In the genomic region with DNA sequence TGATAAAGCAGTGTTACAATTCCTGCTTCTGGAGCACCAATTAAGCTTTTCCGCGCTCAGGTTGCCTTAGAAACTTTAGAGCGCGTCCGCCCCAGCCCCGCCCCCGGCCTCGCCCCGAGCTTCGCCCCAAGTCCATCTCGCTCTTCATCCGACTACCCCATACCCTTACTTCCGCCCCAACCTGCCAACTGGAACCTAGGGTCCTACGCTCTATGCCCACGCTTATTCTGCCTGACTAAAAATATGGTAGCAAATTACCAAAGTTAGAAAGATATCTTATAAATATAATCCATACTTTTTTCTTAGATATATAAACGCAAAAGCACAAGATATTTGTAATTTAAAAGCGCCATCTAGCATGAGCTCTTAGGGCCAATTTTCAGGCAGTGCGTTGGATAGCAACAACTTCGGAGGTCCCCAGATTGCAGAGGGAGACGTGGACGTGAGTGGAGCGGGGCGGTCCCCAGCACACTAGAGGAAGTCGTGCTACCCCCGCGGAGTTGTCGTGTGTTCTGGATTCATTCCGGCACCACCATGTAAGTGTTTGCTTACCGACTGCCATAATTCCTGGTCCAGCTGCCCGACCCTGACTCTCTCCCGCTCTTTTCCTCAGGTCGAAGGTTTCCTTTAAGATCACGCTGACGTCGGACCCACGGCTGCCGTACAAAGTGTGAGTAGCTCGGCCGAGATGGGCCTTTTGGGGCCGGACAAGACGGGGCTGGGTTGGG, we compare ENCODE assay signal across 1 cellular context.
TF ChIP-seq lines count a peak whose summit lies in the region.

Gene UFM1, plus strand, starts transcription at position 466 of the 728 bp plus-strand sequence. Its CDS starts 69 bp downstream, at position 535.

TF ChIP-seq in HepG2, 621 proteins besides CTCF, POLR2A, EP300 and RAD21 (continued from another document and continues in another):
- TF ChIP-seq, protein P1, sequence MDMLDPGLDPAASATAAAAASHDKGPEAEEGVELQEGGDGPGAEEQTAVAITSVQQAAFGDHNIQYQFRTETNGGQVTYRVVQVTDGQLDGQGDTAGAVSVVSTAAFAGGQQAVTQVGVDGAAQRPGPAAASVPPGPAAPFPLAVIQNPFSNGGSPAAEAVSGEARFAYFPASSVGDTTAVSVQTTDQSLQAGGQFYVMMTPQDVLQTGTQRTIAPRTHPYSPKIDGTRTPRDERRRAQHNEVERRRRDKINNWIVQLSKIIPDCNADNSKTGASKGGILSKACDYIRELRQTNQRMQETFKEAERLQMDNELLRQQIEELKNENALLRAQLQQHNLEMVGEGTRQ (IDR thresholded peaks at IDR 0.05; ENCODE audit: low read depth, low read length) = no peak
- TF ChIP-seq, protein P1 (CRISPR knock-in tag; IDR thresholded peaks at IDR 0.05; ENCODE audit: borderline replicate concordance) = no peak
- TF ChIP-seq NFE2L2 (IDR thresholded peaks at IDR 0.05; ENCODE audit: low read length) (no peak), NFKB2 (CRISPR knock-in tag; IDR thresholded peaks at IDR 0.05; ENCODE audit: borderline replicate concordance) (0 out of 2 replicates have a peak, but pooled peaks have one; percentile 20), ZNF878 (CRISPR knock-in tag; IDR thresholded peaks at IDR 0.05) (peak; percentile 58; the same call in 1 of the 2 replicates), TARDBP (CRISPR knock-in tag; IDR thresholded peaks at IDR 0.05) (no peak; the same call in 1 of the 2 replicates), ARNTL (CRISPR knock-in tag; IDR thresholded peaks at IDR 0.05) (peak; percentile 51; the same call in 1 of the 2 replicates), KDM3A (CRISPR knock-in tag; IDR thresholded peaks at IDR 0.05; ENCODE audit: low read depth) (no peak), ZKSCAN8 (CRISPR knock-in tag; IDR thresholded peaks at IDR 0.05; ENCODE audit: borderline replicate concordance) (no peak), MEIS1 (CRISPR knock-in tag; IDR thresholded peaks at IDR 0.05; ENCODE audit: borderline replicate concordance) (no peak), HOXA9 (CRISPR knock-in tag; IDR thresholded peaks at IDR 0.05; ENCODE audit: borderline replicate concordance) (no peak), SSRP1 (CRISPR knock-in tag; IDR thresholded peaks at IDR 0.05) (no peak), PRDM15 (CRISPR knock-in tag; IDR thresholded peaks at IDR 0.05) (no peak), AKNA (CRISPR knock-in tag; IDR thresholded peaks at IDR 0.05; ENCODE audit: borderline replicate concordance) (no peak), ZNF567 (CRISPR knock-in tag; IDR thresholded peaks at IDR 0.05; ENCODE audit: borderline replicate concordance) (no peak), CHCHD3 (CRISPR knock-in tag; IDR thresholded peaks at IDR 0.05) (no peak), ZNF7 (CRISPR knock-in tag; IDR thresholded peaks at IDR 0.05) (no peak), ZNF460 (CRISPR knock-in tag; IDR thresholded peaks at IDR 0.05; ENCODE audit: borderline replicate concordance) (no peak), MXD1 (CRISPR knock-in tag; IDR thresholded peaks at IDR 0.05) (peak; percentile 50; the same call in 1 of the 2 replicates), GLI4 (CRISPR knock-in tag; IDR thresholded peaks at IDR 0.05; ENCODE audit: borderline replicate concordance) (no peak)
- TF ChIP-seq, protein P2, sequence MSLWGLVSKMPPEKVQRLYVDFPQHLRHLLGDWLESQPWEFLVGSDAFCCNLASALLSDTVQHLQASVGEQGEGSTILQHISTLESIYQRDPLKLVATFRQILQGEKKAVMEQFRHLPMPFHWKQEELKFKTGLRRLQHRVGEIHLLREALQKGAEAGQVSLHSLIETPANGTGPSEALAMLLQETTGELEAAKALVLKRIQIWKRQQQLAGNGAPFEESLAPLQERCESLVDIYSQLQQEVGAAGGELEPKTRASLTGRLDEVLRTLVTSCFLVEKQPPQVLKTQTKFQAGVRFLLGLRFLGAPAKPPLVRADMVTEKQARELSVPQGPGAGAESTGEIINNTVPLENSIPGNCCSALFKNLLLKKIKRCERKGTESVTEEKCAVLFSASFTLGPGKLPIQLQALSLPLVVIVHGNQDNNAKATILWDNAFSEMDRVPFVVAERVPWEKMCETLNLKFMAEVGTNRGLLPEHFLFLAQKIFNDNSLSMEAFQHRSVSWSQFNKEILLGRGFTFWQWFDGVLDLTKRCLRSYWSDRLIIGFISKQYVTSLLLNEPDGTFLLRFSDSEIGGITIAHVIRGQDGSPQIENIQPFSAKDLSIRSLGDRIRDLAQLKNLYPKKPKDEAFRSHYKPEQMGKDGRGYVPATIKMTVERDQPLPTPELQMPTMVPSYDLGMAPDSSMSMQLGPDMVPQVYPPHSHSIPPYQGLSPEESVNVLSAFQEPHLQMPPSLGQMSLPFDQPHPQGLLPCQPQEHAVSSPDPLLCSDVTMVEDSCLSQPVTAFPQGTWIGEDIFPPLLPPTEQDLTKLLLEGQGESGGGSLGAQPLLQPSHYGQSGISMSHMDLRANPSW (CRISPR knock-in tag; IDR thresholded peaks at IDR 0.05; ENCODE audit: borderline replicate concordance) = 0 out of 2 replicates have a peak, but pooled peaks have one; percentile 28
- TF ChIP-seq, protein P3, sequence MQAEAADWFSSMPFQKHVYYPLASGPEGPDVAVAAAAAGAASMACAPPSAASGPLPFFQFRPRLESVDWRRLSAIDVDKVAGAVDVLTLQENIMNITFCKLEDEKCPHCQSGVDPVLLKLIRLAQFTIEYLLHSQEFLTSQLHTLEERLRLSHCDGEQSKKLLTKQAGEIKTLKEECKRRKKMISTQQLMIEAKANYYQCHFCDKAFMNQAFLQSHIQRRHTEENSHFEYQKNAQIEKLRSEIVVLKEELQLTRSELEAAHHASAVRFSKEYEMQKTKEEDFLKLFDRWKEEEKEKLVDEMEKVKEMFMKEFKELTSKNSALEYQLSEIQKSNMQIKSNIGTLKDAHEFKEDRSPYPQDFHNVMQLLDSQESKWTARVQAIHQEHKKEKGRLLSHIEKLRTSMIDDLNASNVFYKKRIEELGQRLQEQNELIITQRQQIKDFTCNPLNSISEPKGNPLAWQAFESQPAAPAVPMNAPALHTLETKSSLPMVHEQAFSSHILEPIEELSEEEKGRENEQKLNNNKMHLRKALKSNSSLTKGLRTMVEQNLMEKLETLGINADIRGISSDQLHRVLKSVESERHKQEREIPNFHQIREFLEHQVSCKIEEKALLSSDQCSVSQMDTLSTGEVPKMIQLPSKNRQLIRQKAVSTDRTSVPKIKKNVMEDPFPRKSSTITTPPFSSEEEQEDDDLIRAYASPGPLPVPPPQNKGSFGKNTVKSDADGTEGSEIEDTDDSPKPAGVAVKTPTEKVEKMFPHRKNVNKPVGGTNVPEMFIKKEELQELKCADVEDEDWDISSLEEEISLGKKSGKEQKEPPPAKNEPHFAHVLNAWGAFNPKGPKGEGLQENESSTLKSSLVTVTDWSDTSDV (CRISPR knock-in tag; IDR thresholded peaks at IDR 0.05) = no peak
- TF ChIP-seq, protein P4, sequence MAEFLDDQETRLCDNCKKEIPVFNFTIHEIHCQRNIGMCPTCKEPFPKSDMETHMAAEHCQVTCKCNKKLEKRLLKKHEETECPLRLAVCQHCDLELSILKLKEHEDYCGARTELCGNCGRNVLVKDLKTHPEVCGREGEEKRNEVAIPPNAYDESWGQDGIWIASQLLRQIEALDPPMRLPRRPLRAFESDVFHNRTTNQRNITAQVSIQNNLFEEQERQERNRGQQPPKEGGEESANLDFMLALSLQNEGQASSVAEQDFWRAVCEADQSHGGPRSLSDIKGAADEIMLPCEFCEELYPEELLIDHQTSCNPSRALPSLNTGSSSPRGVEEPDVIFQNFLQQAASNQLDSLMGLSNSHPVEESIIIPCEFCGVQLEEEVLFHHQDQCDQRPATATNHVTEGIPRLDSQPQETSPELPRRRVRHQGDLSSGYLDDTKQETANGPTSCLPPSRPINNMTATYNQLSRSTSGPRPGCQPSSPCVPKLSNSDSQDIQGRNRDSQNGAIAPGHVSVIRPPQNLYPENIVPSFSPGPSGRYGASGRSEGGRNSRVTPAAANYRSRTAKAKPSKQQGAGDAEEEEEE (CRISPR knock-in tag; IDR thresholded peaks at IDR 0.05; ENCODE audit: borderline replicate concordance) = no peak
- TF ChIP-seq, protein P5, sequence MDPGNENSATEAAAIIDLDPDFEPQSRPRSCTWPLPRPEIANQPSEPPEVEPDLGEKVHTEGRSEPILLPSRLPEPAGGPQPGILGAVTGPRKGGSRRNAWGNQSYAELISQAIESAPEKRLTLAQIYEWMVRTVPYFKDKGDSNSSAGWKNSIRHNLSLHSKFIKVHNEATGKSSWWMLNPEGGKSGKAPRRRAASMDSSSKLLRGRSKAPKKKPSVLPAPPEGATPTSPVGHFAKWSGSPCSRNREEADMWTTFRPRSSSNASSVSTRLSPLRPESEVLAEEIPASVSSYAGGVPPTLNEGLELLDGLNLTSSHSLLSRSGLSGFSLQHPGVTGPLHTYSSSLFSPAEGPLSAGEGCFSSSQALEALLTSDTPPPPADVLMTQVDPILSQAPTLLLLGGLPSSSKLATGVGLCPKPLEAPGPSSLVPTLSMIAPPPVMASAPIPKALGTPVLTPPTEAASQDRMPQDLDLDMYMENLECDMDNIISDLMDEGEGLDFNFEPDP (CRISPR knock-in tag; conservative IDR thresholded peaks at IDR 0.05) = no peak
